11 cellular contexts compared by ENCODE assay signal in genomic region chr22:19062909-19063308, GRCh38.
"Had no signal": no experiment of that assay in that cellular context is flagged by ENCODE, and none has a peak within 500 bp of the region (broad histone marks: within the 10 kb centered on the region; RNA-seq: fewer than 3 reads in every experiment).

No MANE protein-coding gene starts in this region.

- H3K4me3 ChIP-seq: dorsolateral prefrontal cortex, esophagus muscularis mucosa had no signal

- H3K27ac ChIP-seq: brain microvascular endothelial cell, esophagus muscularis mucosa, parathyroid adenoma had no signal

- H3K27me3 ChIP-seq: brain microvascular endothelial cell, dorsolateral prefrontal cortex, esophagus muscularis mucosa had no signal

- H3K9me3 Mint-ChIP-seq: activated naive CD4-positive, alpha-beta T cell treated with anti-CD3 and anti-CD28 coated beads for 36 hours; type B pancreatic cell had no signal

- H3K9me3 ChIP-seq: esophagus muscularis mucosa had no signal

- H3K4me3 Mint-ChIP-seq: activated CD4-positive, alpha-beta T cell treated with anti-CD3 and anti-CD28 coated beads for 36 hours; activated naive CD4-positive, alpha-beta T cell treated with anti-CD3 and anti-CD28 coated beads for 36 hours; type B pancreatic cell had no signal

- H3K27me3 Mint-ChIP-seq: activated CD4-positive, alpha-beta T cell treated with anti-CD3 and anti-CD28 coated beads for 36 hours; type B pancreatic cell had no signal

- ATAC-seq: activated CD4-positive, alpha-beta T cell treated with anti-CD3 and anti-CD28 coated beads for 36 hours; left colon had no signal

- DNase-seq: activated CD4-positive, alpha-beta T cell treated with anti-CD3 and anti-CD28 coated beads for 36 hours; activated naive CD4-positive, alpha-beta T cell treated with anti-CD3 and anti-CD28 coated beads for 36 hours; brain microvascular endothelial cell; dorsolateral prefrontal cortex; hypothalamus; left colon; mesenchymal stem cell; T-helper 9 cell had no signal

- H3K27ac Mint-ChIP-seq: activated CD4-positive, alpha-beta T cell treated with anti-CD3 and anti-CD28 coated beads for 36 hours; activated naive CD4-positive, alpha-beta T cell treated with anti-CD3 and anti-CD28 coated beads for 36 hours; type B pancreatic cell had no signal

- H3K4me1 ChIP-seq: parathyroid adenoma had no signal
